ENCODE assay signal across 22 cellular contexts in the genomic region with DNA sequence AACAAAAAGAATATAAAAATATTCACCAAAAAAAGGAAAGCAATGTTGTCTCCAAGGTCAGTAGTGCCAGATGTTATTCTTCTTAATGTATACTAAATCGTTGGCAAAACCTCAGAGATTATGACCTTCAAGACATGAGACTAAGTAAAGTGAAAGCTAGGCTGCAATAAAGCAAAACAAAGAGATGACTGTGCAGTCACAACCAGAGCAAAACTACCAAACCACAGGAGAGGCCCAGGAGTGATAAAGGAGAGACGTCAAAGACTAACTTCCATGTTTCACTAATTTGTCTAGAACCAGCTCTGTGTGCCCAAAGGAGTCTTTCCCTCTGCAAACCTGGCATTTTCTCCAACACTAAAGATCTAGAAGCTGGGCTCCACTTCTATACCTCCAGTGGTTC.
DNase-seq lines count a peak whose midpoint lies in the region; ATAC-seq and TF ChIP-seq lines count a peak whose summit lies in the region.
"Had no signal": no experiment of that assay in that cellular context is flagged by ENCODE, and none has a peak within 500 bp of the region (broad histone marks: within the 10 kb centered on the region; RNA-seq: fewer than 3 reads in every experiment).

No MANE protein-coding gene starts in this region.

- peak; percentile 58 for ATAC-seq in GM19395 (IDR thresholded peaks at IDR 0.05; ENCODE audit: unreplicated experiment)
- ATAC-seq in HG02938 (IDR thresholded peaks at IDR 0.05; ENCODE audit: unreplicated experiment) = peak; percentile 54
- ATAC-seq in GM18873 (IDR thresholded peaks at IDR 0.05; ENCODE audit: low FRiP score, unreplicated experiment) = no peak
- ATAC-seq: activated CD4-positive, CD25-positive, alpha-beta regulatory T cell treated with anti-CD3 and anti-CD28 coated beads, Interleukin-2, amount 50 U/mL, for 24 hours; lower lobe of right lung had no signal

- no peaks in the 10 kb centered on the region for H3K36me3 Mint-ChIP-seq in osteocyte (ENCODE audit: unreplicated experiment)

- H3K9me3 Mint-ChIP-seq in osteocyte (ENCODE audit: unreplicated experiment) = no peaks in the 10 kb centered on the region
- H3K9me3 Mint-ChIP-seq: activated T-cell treated with anti-CD3 and anti-CD28 coated beads, Interleukin-2, amount 50 U/mL, for 24 hours had no signal

- H3K4me3 Mint-ChIP-seq in osteocyte (ENCODE audit: unreplicated experiment) = no peak overlapping the region
- H3K4me3 Mint-ChIP-seq: activated T-cell treated with anti-CD3 and anti-CD28 coated beads, Interleukin-2, amount 50 U/mL, for 24 hours; neural progenitor cell had no signal

- H3K4me3 ChIP-seq in GM12865 (ENCODE audit: low read depth, low read length) = no peak overlapping the region
- H3K4me3 ChIP-seq: cardiac muscle cell, lower lobe of right lung, neural progenitor cell, prostate gland had no signal

- DNase-seq in GM12865 (ENCODE audit: low read depth) (peak; percentile 9), HT1080 (ENCODE audit: low read depth) (peak; percentile 43), midbrain (lab: John Stamatoyannopoulos, UW) (no peak), osteocyte (ENCODE audit: extremely low spot score, unreplicated experiment) (no peak)
- DNase-seq in stimulated activated CD4-positive, alpha-beta T cell treated with anti-CD3 and anti-CD28 coated beads, Interleukin-1b, Interleukin-23, amount 100 ng/mL, for 48 hours = no peak
- DNase-seq: activated naive CD4-positive, alpha-beta T cell; activated T-cell treated with anti-CD3 and anti-CD28 coated beads, Interleukin-2, amount 50 U/mL, for 24 hours; AML-193; IMR-90; kidney; lower lobe of right lung; NCI-H1417 treated with DMSO at 0.1 percent for 48 hours; NCI-H526; substantia nigra; T1000 had no signal

- no peaks in the 10 kb centered on the region for H3K27me3 Mint-ChIP-seq in osteocyte (ENCODE audit: unreplicated experiment)
- H3K27me3 Mint-ChIP-seq: activated T-cell treated with anti-CD3 and anti-CD28 coated beads, Interleukin-2, amount 50 U/mL, for 24 hours had no signal

- no peak overlapping the region for H3K27ac Mint-ChIP-seq in osteocyte (ENCODE audit: unreplicated experiment)
- H3K27ac Mint-ChIP-seq: activated T-cell treated with anti-CD3 and anti-CD28 coated beads, Interleukin-2, amount 50 U/mL, for 24 hours; neural progenitor cell had no signal

- no peak for TF ChIP-seq CTCF in GM12865 (IDR thresholded peaks at IDR 0.05; ENCODE audit: insufficient read depth, low read depth, low read length, missing control alignments)
- no peak for TF ChIP-seq CTCF in osteocyte (IDR thresholded peaks at IDR 0.05)

- no peaks in the 10 kb centered on the region for H3K4me1 Mint-ChIP-seq in osteocyte (ENCODE audit: unreplicated experiment)

Comparison
In these comparisons a context has a peak if more than half of its experiments do, and no peak if none do; other contexts are left out.
1. DNase-seq: peak in GM12865 (single experiment) and HT1080 (single experiment); none in midbrain (single experiment), stimulated activated CD4-positive, alpha-beta T cell treated with anti-CD3 and anti-CD28 coated beads, Interleukin-1b, Interleukin-23, amount 100 ng/mL, for 48 hours (single experiment) and osteocyte (single experiment).